11 cellular contexts compared by ENCODE assay signal in the genomic region with DNA sequence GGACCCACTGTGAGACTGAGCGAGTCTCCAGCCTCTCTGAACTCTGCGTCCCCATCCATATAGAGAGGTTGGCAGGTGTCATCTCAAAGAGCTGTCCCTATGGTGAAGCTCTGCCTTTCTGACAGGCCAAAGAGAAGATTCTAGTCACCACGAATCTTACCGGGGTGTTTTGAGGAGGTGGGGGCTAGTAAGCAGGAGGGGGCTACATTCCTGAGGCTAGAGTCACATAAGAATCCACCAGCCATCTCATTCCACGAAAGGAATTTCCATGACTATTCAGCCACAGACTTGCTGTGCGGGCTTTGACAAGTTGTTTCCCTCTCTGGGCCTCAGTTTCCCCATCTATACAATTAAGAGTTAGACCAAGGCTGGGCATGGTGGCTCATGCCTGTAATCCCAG. TPM values are rescaled to one million over a fixed set of nuclear protein-coding genes. Genes with fewer than 3 reads are reported as not detected.
A peak's percentile ranks its signal among the peaks of the same experiment; 100 is the strongest.
DNase-seq lines count a peak whose midpoint lies in the region; ATAC-seq and TF ChIP-seq lines count a peak whose summit lies in the region.
"Had no signal": no experiment of that assay in that cellular context is flagged by ENCODE, and none has a peak within 500 bp of the region (broad histone marks: within the 10 kb centered on the region; RNA-seq: fewer than 3 reads in every experiment).

No MANE protein-coding gene starts in this region.

- peaks cover 3% of the 10 kb centered on the region for H3K36me3 Mint-ChIP-seq in type B pancreatic cell

- peak overlapping the region; percentile 82 for H3K27ac Mint-ChIP-seq in type B pancreatic cell
- H3K27ac Mint-ChIP-seq: activated CD8-positive, alpha-beta T cell treated with anti-CD3 and anti-CD28 coated beads, Interleukin-2, amount 10 ng/mL, durations not matched to agents 7 days and 5 days had no signal

- H3K4me3 Mint-ChIP-seq in type B pancreatic cell = no peak overlapping the region
- H3K4me3 Mint-ChIP-seq: activated CD8-positive, alpha-beta T cell treated with anti-CD3 and anti-CD28 coated beads, Interleukin-2, amount 10 ng/mL, durations not matched to agents 7 days and 5 days had no signal

- ATAC-seq in HG03571 (IDR thresholded peaks at IDR 0.05; ENCODE audit: unreplicated experiment) (no peak), GM18909 (IDR thresholded peaks at IDR 0.05; ENCODE audit: poor library complexity, unreplicated experiment) (no peak), HG02884 (IDR thresholded peaks at IDR 0.05; ENCODE audit: unreplicated experiment) (no peak)
- ATAC-seq: activated CD8-positive, alpha-beta T cell treated with anti-CD3 and anti-CD28 coated beads, Interleukin-2, amount 10 ng/mL, durations not matched to agents 7 days and 5 days had no signal

- H3K4me1 Mint-ChIP-seq in type B pancreatic cell (ENCODE audit: unreplicated experiment) = peaks cover 74% of the 10 kb centered on the region

- H3K27me3 ChIP-seq in dorsolateral prefrontal cortex = no peaks in the 10 kb centered on the region
- H3K27me3 ChIP-seq in muscle layer of colon (ENCODE audit: control insufficient read depth in 1 of 2, insufficient read depth in 2 of 2, low read length in 2 of 2) = no peaks in the 10 kb centered on the region

- no peak for TF ChIP-seq CTCF in dorsolateral prefrontal cortex (IDR thresholded peaks at IDR 0.05 in 54 of 56, conservative IDR thresholded peaks at IDR 0.05 in 2 of 56; ENCODE audit: low read depth in 1 of 56, partially characterized antibody in 56 of 56)
- TF ChIP-seq CTCF in type B pancreatic cell (conservative IDR thresholded peaks at IDR 0.05) = no peak

- no peaks in the 10 kb centered on the region for H3K27me3 Mint-ChIP-seq in type B pancreatic cell

- peaks cover 74% of the 10 kb centered on the region for H3K4me1 ChIP-seq in muscle layer of colon (ENCODE audit: insufficient read depth, low read length)

- intact Hi-C loops in dorsolateral prefrontal cortex (cut with DNase I) = loop anchor here in 1 of 2 donors (10.0 kb wide), 1 partner anchor 215 kb away; a partner anchor contains a TSS

- no peaks in the 10 kb centered on the region for H3K9me3 ChIP-seq in muscle layer of colon (ENCODE audit: low read length)

- H3K9me3 Mint-ChIP-seq in type B pancreatic cell = no peaks in the 10 kb centered on the region

- DNase-seq in M059J (ENCODE audit: low read depth) (peak; percentile 88), dorsolateral prefrontal cortex (no peak), type B pancreatic cell (ENCODE audit: extremely low spot score, unreplicated experiment) (no peak)
- DNase-seq: activated CD8-positive, alpha-beta T cell treated with anti-CD3 and anti-CD28 coated beads, Interleukin-2, amount 10 ng/mL, durations not matched to agents 7 days and 5 days; NCI-H1048; stimulated activated CD4-positive, alpha-beta T cell treated with anti-CD3 and anti-CD28 coated beads, Interleukin-2, amount 100 ng/mL, for 48 hours had no signal

- H3K27ac ChIP-seq in dorsolateral prefrontal cortex = peak overlapping the region in 50 of 59 donors; percentile 0 to 95 (median 76)
- H3K27ac ChIP-seq in muscle layer of colon (ENCODE audit: low read depth, low read length) = peak overlapping the region; percentile 67

- H3K4me3 ChIP-seq in dorsolateral prefrontal cortex (peak overlapping the region in 4 of 59 donors; percentile 6 to 29 (median 16)), muscle layer of colon (ENCODE audit: low read depth in 1 of 2, low read length in 2 of 2) (peak overlapping the region in 1 of 2 donors; percentile 36)

- no peak overlapping the region for H3K9ac ChIP-seq in muscle layer of colon (ENCODE audit: low read length)

- peaks cover 5% of the 10 kb centered on the region for H3K36me3 ChIP-seq in muscle layer of colon (ENCODE audit: insufficient read depth, low read length)

RNA-seq across cellular contexts. Expression of a gene that starts 16.3 kb away (rescaled TPM):
- 23.5 and 44.4 TPM in 2 replicates for total RNA-seq in M059J (2014; rRNA removed; shearing (Covaris generic))
- total RNA-seq in dorsolateral prefrontal cortex (100 to 1,000 TPM in 13 of 120 experiments, 10 to 100 TPM in 107; 34.7 to 209 (median 68.0) TPM), type B pancreatic cell (ENCODE audit: low replicate concordance) (3.3 and 74.8 TPM in 2 replicates)

RNA-seq across cellular contexts. Expression of a gene that starts 27.2 kb away (rescaled TPM):
- not detected in 2 replicates for total RNA-seq in M059J (2014; rRNA removed; shearing (Covaris generic))
- total RNA-seq in dorsolateral prefrontal cortex (under 1 TPM in 33 of 120 experiments, not detected in 87; 0.23 to 0.90 (median 0.48) TPM), type B pancreatic cell (ENCODE audit: low replicate concordance) (5.0 and 13.4 TPM in 2 replicates)
- total RNA-seq: activated CD8-positive, alpha-beta T cell treated with anti-CD3 and anti-CD28 coated beads, Interleukin-2, amount 10 ng/mL, durations not matched to agents 7 days and 5 days; cerebellum had no signal

RNA-seq across cellular contexts. Expression of a gene that starts 50.5 kb away (rescaled TPM):
- not detected in 2 replicates for total RNA-seq in M059J (2014; rRNA removed; shearing (Covaris generic))
- total RNA-seq in dorsolateral prefrontal cortex = 10 to 100 TPM; 11.5 to 82.1 (median 47.8) TPM
- 0.10 and 0.38 TPM in 2 replicates for total RNA-seq in type B pancreatic cell (ENCODE audit: low replicate concordance)
- total RNA-seq: activated CD8-positive, alpha-beta T cell treated with anti-CD3 and anti-CD28 coated beads, Interleukin-2, amount 10 ng/mL, durations not matched to agents 7 days and 5 days had no signal

RNA-seq across cellular contexts. Expression of a gene that starts 53.0 kb away (rescaled TPM):
- 0.22 and 2.4 TPM in 2 replicates for total RNA-seq in M059J (2014; rRNA removed; shearing (Covaris generic))
- total RNA-seq in dorsolateral prefrontal cortex (10 to 100 TPM in 119 of 120 experiments, 1 to 10 TPM in 1; 8.9 to 88.6 (median 36.8) TPM), type B pancreatic cell (ENCODE audit: low replicate concordance) (1.6 and 4.0 TPM in 2 replicates)
- total RNA-seq: activated CD8-positive, alpha-beta T cell treated with anti-CD3 and anti-CD28 coated beads, Interleukin-2, amount 10 ng/mL, durations not matched to agents 7 days and 5 days had no signal
